ENCODE assay signal across 31 cellular contexts in genomic region chr17:76519048-76519614, GRCh38. TPM values are rescaled to one million over a fixed set of nuclear protein-coding genes. Genes with fewer than 3 reads are reported as not detected.
A peak's percentile ranks its signal among the peaks of the same experiment; 100 is the strongest.
DNase-seq lines count a peak whose midpoint lies in the region; ATAC-seq and TF ChIP-seq lines count a peak whose summit lies in the region.
"Had no signal": no experiment of that assay in that cellular context is flagged by ENCODE, and none has a peak within 500 bp of the region (broad histone marks: within the 10 kb centered on the region; RNA-seq: fewer than 3 reads in every experiment).

No MANE protein-coding gene starts in this region.

- H2AK5ac ChIP-seq in H9 (ENCODE audit: insufficient read length, low read length) = no peak overlapping the region

- CTCF ChIA-PET in activated CD4-positive, alpha-beta T cell treated with anti-CD3 and anti-CD28 coated beads, Interleukin-2, amount 10 ng/mL, durations not matched to agents 7 days and 5 days (lab: Charles Lee) = interaction anchor here (0.6 to 5.3 kb wide), 4 partner anchors 12 to 163 kb away, joined by 3 to 25 read pairs (median 5); no protein-coding TSS in a partner anchor
- CTCF ChIA-PET in RWPE1 (lab: Yijun Ruan, JAX) = interaction anchor here (0.7 kb wide), 1 partner anchor 36 kb away, joined by 7 read pairs; no protein-coding TSS in a partner anchor

- H3K56ac ChIP-seq in H9 (ENCODE audit: insufficient read length, low read depth, low read length) = no peak overlapping the region

- H2BK12ac ChIP-seq in H9 (ENCODE audit: insufficient read length, low read depth, low read length) = no peak overlapping the region

- no peak for TF ChIP-seq CTCF in H9 (conservative IDR thresholded peaks at IDR 0.05)
- TF ChIP-seq CTCF in RWPE1 (conservative IDR thresholded peaks at IDR 0.05; ENCODE audit: low read depth) = no peak

- no peak overlapping the region for H3K9ac ChIP-seq in H9 (ENCODE audit: extremely low read depth, insufficient read length, low read length)

- intact Hi-C loops in posterior vena cava (cut with DNase I) = no loop called here

- no peaks in the 10 kb centered on the region for H3K79me1 ChIP-seq in H9 (ENCODE audit: insufficient read depth, low read depth, low read length, poor library complexity, severe bottlenecking)

- no peaks in the 10 kb centered on the region for H3K27me3 ChIP-seq in H9 (ENCODE audit: insufficient read depth, low read length)
- H3K27me3 ChIP-seq: MG63, ovary, right atrium auricular region, SJSA1 had no signal

- H3K27ac Mint-ChIP-seq in activated CD4-positive, alpha-beta T cell treated with anti-CD3 and anti-CD28 coated beads, Interleukin-2, amount 10 ng/mL, durations not matched to agents 7 days and 5 days = peak overlapping the region; percentile 25
- peak overlapping the region in 2 of 3 experiments; percentile 22 to 36; a peak in 3 of 7 replicates for H3K27ac Mint-ChIP-seq in H9
- H3K27ac Mint-ChIP-seq in effector memory CD8-positive, alpha-beta T cell = peak overlapping the region; percentile 91 to 99
- H3K27ac Mint-ChIP-seq: type B pancreatic cell had no signal

- no peak overlapping the region for H2BK120ac ChIP-seq in H9 (ENCODE audit: low read depth, low read length, poor library complexity, severe bottlenecking)

- H3K9me3 Mint-ChIP-seq in activated CD4-positive, alpha-beta T cell treated with anti-CD3 and anti-CD28 coated beads, Interleukin-2, amount 10 ng/mL, durations not matched to agents 7 days and 5 days = no peaks in the 10 kb centered on the region
- no peaks in the 10 kb centered on the region; a peak in 1 of 5 replicates for H3K9me3 Mint-ChIP-seq in H9
- H3K9me3 Mint-ChIP-seq in effector memory CD8-positive, alpha-beta T cell = no peaks in the 10 kb centered on the region
- H3K9me3 Mint-ChIP-seq: type B pancreatic cell had no signal

- H3K9me3 ChIP-seq in H9 (ENCODE audit: control insufficient read depth, low read depth, low read length) = no peaks in the 10 kb centered on the region
- H3K9me3 ChIP-seq: A549, MG63, ovary, right atrium auricular region, SJSA1 had no signal

- H2AFZ ChIP-seq in H9 (ENCODE audit: low read length) = no peak overlapping the region

- H4K91ac ChIP-seq in H9 (ENCODE audit: insufficient read length, low read depth, low read length) = no peak overlapping the region

- H3K18ac ChIP-seq in H9 (ENCODE audit: insufficient read length, low read depth, low read length) = no peak overlapping the region

- no peak overlapping the region for H3T11ph ChIP-seq in H9 (ENCODE audit: low read length)

- H3K27me3 Mint-ChIP-seq in activated CD4-positive, alpha-beta T cell treated with anti-CD3 and anti-CD28 coated beads, Interleukin-2, amount 10 ng/mL, durations not matched to agents 7 days and 5 days = no peaks in the 10 kb centered on the region
- H3K27me3 Mint-ChIP-seq in H9 (ENCODE audit: low read depth) = peaks cover 27% of the 10 kb centered on the region
- H3K27me3 Mint-ChIP-seq in effector memory CD8-positive, alpha-beta T cell = no peaks in the 10 kb centered on the region

- no peak overlapping the region for H2BK20ac ChIP-seq in H9 (ENCODE audit: low read depth, low read length, poor library complexity, severe bottlenecking)

- no peak overlapping the region for H3K4me3 Mint-ChIP-seq in activated CD4-positive, alpha-beta T cell treated with anti-CD3 and anti-CD28 coated beads, Interleukin-2, amount 10 ng/mL, durations not matched to agents 7 days and 5 days
- no peak overlapping the region for H3K4me3 Mint-ChIP-seq in H9
- peak overlapping the region in 1 of 2 donors; percentile 2 for H3K4me3 Mint-ChIP-seq in effector memory CD8-positive, alpha-beta T cell
- H3K4me3 Mint-ChIP-seq: type B pancreatic cell had no signal

- no peak overlapping the region for H3K4me2 ChIP-seq in H9 (ENCODE audit: insufficient read depth, insufficient read length, low read length)
- H3K4me2 ChIP-seq: A549 had no signal

- no peaks in the 10 kb centered on the region for H3K4me1 ChIP-seq in H9 (ENCODE audit: insufficient read depth, low read length)

- no peak overlapping the region for H2BK5ac ChIP-seq in H9 (ENCODE audit: insufficient read length, low read length)

- H3K14ac ChIP-seq in H9 (ENCODE audit: insufficient read depth, low read length) = no peak overlapping the region

- H3K23ac ChIP-seq in H9 (ENCODE audit: insufficient read length, low read depth, low read length) = no peak overlapping the region

- H3K27ac ChIP-seq in H9 (ENCODE audit: insufficient read length, low read depth, low read length) (no peak overlapping the region), RWPE1 (no peak overlapping the region)
- H3K27ac ChIP-seq: A549, ovary, right atrium auricular region, SJSA1 had no signal

- no peak for DNase-seq in activated CD4-positive, alpha-beta T cell treated with anti-CD3 and anti-CD28 coated beads, Interleukin-2, amount 10 ng/mL, durations not matched to agents 7 days and 5 days
- DNase-seq in activated CD4-positive, alpha-beta T cell treated with anti-CD3 and anti-CD28 coated beads, Interleukin-2, amount 50 U/mL, for 1 hour = no peak
- DNase-seq in H9 = no peak
- DNase-seq in effector memory CD8-positive, alpha-beta T cell = no peak
- DNase-seq in posterior vena cava (ENCODE audit: low spot score) = peak; percentile 49
- no peak for DNase-seq in NCI-H524 treated with DMSO at 0.1 percent for 48 hours (lab: John Stamatoyannopoulos, UW)
- no peak for DNase-seq in RWPE1 (ENCODE audit: low spot score)
- DNase-seq in HK-2 (ENCODE audit: unreplicated experiment) = no peak
- DNase-seq: activated CD4-positive, CD25-positive, alpha-beta regulatory T cell; activated naive CD4-positive, alpha-beta T cell treated with anti-CD3 and anti-CD28 coated beads, Interleukin-2, amount 50 U/mL, for 16 hours; activated T-cell treated with anti-CD3 and anti-CD28 coated beads, Interleukin-2, amount 50 U/mL, for 1 hour; cerebellar nuclear complex; EL; erythroblast; hypothalamus; islet precursor cell; MG63; NCI-H1417; NCI-H446 treated with DMSO at 0.1 percent for 48 hours; NK-92 treated with Interleukin-12 subunit alpha and Interleukin-12 subunit beta, amount 100 ng/mL, for 24 hours; ovary; stimulated activated CD4-positive, alpha-beta T cell treated with anti-CD3 and anti-CD28 coated beads, Interleukin-12 subunit alpha, Interleukin-12 subunit beta, amount 100 ng/mL, for 4 hours; stimulated activated CD4-positive, alpha-beta T cell treated with anti-CD3 and anti-CD28 coated beads, Interleukin-4, amount 100 ng/mL, for 4 hours had no signal

- H3K4me1 Mint-ChIP-seq in activated CD4-positive, alpha-beta T cell treated with anti-CD3 and anti-CD28 coated beads, Interleukin-2, amount 10 ng/mL, durations not matched to agents 7 days and 5 days = peaks cover 55% of the 10 kb centered on the region
- peaks cover 5 to 22% of the 10 kb centered on the region in 2 experiments for H3K4me1 Mint-ChIP-seq in H9
- peaks cover 50 to 51% of the 10 kb centered on the region in 2 donors for H3K4me1 Mint-ChIP-seq in effector memory CD8-positive, alpha-beta T cell (ENCODE audit: low read depth in 2 of 2)

- no peak overlapping the region for H3K4ac ChIP-seq in H9 (ENCODE audit: low read depth, low read length)

- POLR2A ChIA-PET in activated CD4-positive, alpha-beta T cell treated with anti-CD3 and anti-CD28 coated beads, Interleukin-2, amount 10 ng/mL, durations not matched to agents 7 days and 5 days (lab: Charles Lee) = no interaction called here
- POLR2A ChIA-PET in RWPE1 (lab: Yijun Ruan, JAX; ENCODE audit: low non-redundant PET) = no interaction called here

- no peaks in the 10 kb centered on the region; the same call in 1 of the 2 replicates for H3K79me2 ChIP-seq in H9 (ENCODE audit: insufficient read depth, low read length)

- no peaks in the 10 kb centered on the region for H3K36me3 Mint-ChIP-seq in activated CD4-positive, alpha-beta T cell treated with anti-CD3 and anti-CD28 coated beads, Interleukin-2, amount 10 ng/mL, durations not matched to agents 7 days and 5 days (ENCODE audit: low read depth)
- no peaks in the 10 kb centered on the region for H3K36me3 Mint-ChIP-seq in H9 (ENCODE audit: insufficient read depth in 1 of 3, low read depth in 3 of 3)
- peaks cover 28% of the 10 kb centered on the region for H3K36me3 Mint-ChIP-seq in effector memory CD8-positive, alpha-beta T cell (ENCODE audit: insufficient read depth)
- H3K36me3 Mint-ChIP-seq: type B pancreatic cell had no signal

- WGBS in H9 (ENCODE audit: extremely low coverage, insufficient read length, low lambda C conversion rate) = no CpG with 5 or more reads among the region's 5 CpGs

- no peaks in the 10 kb centered on the region for H4K20me1 ChIP-seq in H9 (ENCODE audit: control insufficient read depth, insufficient read depth, insufficient read length)

- H4K8ac ChIP-seq in H9 (replicated peaks; ENCODE audit: insufficient read length, low read depth, low read length) = no peak overlapping the region

- no peak overlapping the region for H4K5ac ChIP-seq in H9 (ENCODE audit: insufficient read length, low read depth, low read length)

- no peak overlapping the region for H2BK15ac ChIP-seq in H9 (ENCODE audit: low read depth, low read length)

- no peaks in the 10 kb centered on the region for H3K23me2 ChIP-seq in H9 (ENCODE audit: insufficient read length, low read depth, low read length, poor library complexity, severe bottlenecking)

- no peak for ATAC-seq in effector memory CD8-positive, alpha-beta T cell (replicated peaks)
- ATAC-seq: A549 had no signal

RNA-seq across cellular contexts. Expression of gene RHBDF2, which starts 17.9 kb away (rescaled TPM):
- total RNA-seq in activated CD4-positive, alpha-beta T cell treated with anti-CD3 and anti-CD28 coated beads, Interleukin-2, amount 10 ng/mL, durations not matched to agents 7 days and 5 days = 10 to 100 TPM; 37.1 to 41.6 TPM
- 17.1 and 19.7 TPM in 2 replicates for total RNA-seq in H9 (2021)
- 10 to 100 TPM; 26.7 to 31.4 TPM for total RNA-seq in posterior vena cava

RNA-seq across cellular contexts. Expression of gene CYGB, which starts 18.4 kb away (rescaled TPM):
- total RNA-seq in activated CD4-positive, alpha-beta T cell treated with anti-CD3 and anti-CD28 coated beads, Interleukin-2, amount 10 ng/mL, durations not matched to agents 7 days and 5 days = not detected
- total RNA-seq in H9 (2021) (2.4 and 2.8 TPM in 2 replicates), posterior vena cava (10 to 100 TPM; 16.3 to 24.5 TPM)

RNA-seq across cellular contexts. Expression of gene PRCD, which starts 20.7 kb away (rescaled TPM):
- total RNA-seq in activated CD4-positive, alpha-beta T cell treated with anti-CD3 and anti-CD28 coated beads, Interleukin-2, amount 10 ng/mL, durations not matched to agents 7 days and 5 days = not detected
- 0.42 and 0.46 TPM in 2 replicates for total RNA-seq in H9 (2021)
- total RNA-seq in posterior vena cava = 1 to 10 TPM; 1.6 to 4.7 TPM
- total RNA-seq: H4 had no signal

RNA-seq across cellular contexts. Expression of gene AANAT, which starts 51.7 kb away (rescaled TPM):
- total RNA-seq in activated CD4-positive, alpha-beta T cell treated with anti-CD3 and anti-CD28 coated beads, Interleukin-2, amount 10 ng/mL, durations not matched to agents 7 days and 5 days = not detected
- total RNA-seq in H9 (2021) (0.15 and 0.55 TPM in 2 replicates), posterior vena cava (not detected)
- total RNA-seq: frontal cortex, H4, lower leg skin, mucosa of gallbladder, ovary, right atrium auricular region, SJSA1 had no signal

Comparison
In these comparisons a context has a peak if more than half of its experiments do, and no peak if none do; other contexts are left out.
1. H3K27ac Mint-ChIP-seq: peak in every context shown above with its lines; median percentile 95 in effector memory CD8-positive, alpha-beta T cell; 29 in H9; 25 in activated CD4-positive, alpha-beta T cell treated with anti-CD3 and anti-CD28 coated beads, Interleukin-2, amount 10 ng/mL, durations not matched to agents 7 days and 5 days.